Comparison of ENCODE assay signal across 7 cellular contexts in genomic region chr6:28940294-28940858, GRCh38. TPM values are rescaled to one million over a fixed set of nuclear protein-coding genes. Genes with fewer than 3 reads are reported as not detected.
A peak's percentile ranks its signal among the peaks of the same experiment; 100 is the strongest.
DNase-seq lines count a peak whose midpoint lies in the region; ATAC-seq and TF ChIP-seq lines count a peak whose summit lies in the region.

No MANE protein-coding gene starts in this region.

- intact Hi-C loops in upper lobe of right lung (cut with DNase I), result no loop called here

- no peaks in the 10 kb centered on the region for H3K27me3 Mint-ChIP-seq in natural killer cell treated with Interleukin-12 subunit alpha and Interleukin-12 subunit beta and Interleukin-15 and Interleukin-18, amount 100 ng/mL, for 72 hours

- H3K4me1 ChIP-seq in fibroblast of lung (ENCODE audit: control insufficient read depth, extremely low read depth, insufficient read depth, low read length) (peaks cover 3% of the 10 kb centered on the region), upper lobe of right lung (peaks cover 12% of the 10 kb centered on the region)

- H3K36me3 Mint-ChIP-seq in natural killer cell treated with Interleukin-12 subunit alpha and Interleukin-12 subunit beta and Interleukin-15 and Interleukin-18, amount 100 ng/mL, for 72 hours, result no peaks in the 10 kb centered on the region

- ATAC-seq in GM18511 (IDR thresholded peaks at IDR 0.05; ENCODE audit: unreplicated experiment), result peak; percentile 23
- peak; percentile 19 for ATAC-seq in HG02973 (IDR thresholded peaks at IDR 0.05; ENCODE audit: unreplicated experiment)
- ATAC-seq in natural killer cell treated with Interleukin-12 subunit alpha and Interleukin-12 subunit beta and Interleukin-15 and Interleukin-18, amount 100 ng/mL, for 72 hours, result peak; percentile 38 to 52
- ATAC-seq in upper lobe of right lung, result peak; percentile 43

- H3K79me2 ChIP-seq in fibroblast of lung (ENCODE audit: control insufficient read depth, insufficient read depth, low read length), result no peaks in the 10 kb centered on the region

- peaks cover 48 to 53% of the 10 kb centered on the region in 2 donors for H3K4me1 Mint-ChIP-seq in natural killer cell treated with Interleukin-12 subunit alpha and Interleukin-12 subunit beta and Interleukin-15 and Interleukin-18, amount 100 ng/mL, for 72 hours (ENCODE audit: low read depth in 2 of 2)

- peak overlapping the region; percentile 42 for H3K9ac ChIP-seq in fibroblast of lung (ENCODE audit: insufficient read depth, low read length)

- H3K36me3 ChIP-seq in fibroblast of lung (ENCODE audit: control insufficient read depth, insufficient read depth, low read length), result no peaks in the 10 kb centered on the region
- no peaks in the 10 kb centered on the region for H3K36me3 ChIP-seq in upper lobe of right lung

- DNase-seq in NCI-H69 (lab: John Stamatoyannopoulos, UW) (peak; percentile 83), fibroblast of lung (ENCODE audit: low read depth in 2 of 2) (no peak), upper lobe of right lung (no peak)
- peak; percentile 51 for DNase-seq in activated T-cell treated with anti-CD3 and anti-CD28 coated beads, Interleukin-2, amount 50 U/mL, for 1 hour
- DNase-seq in natural killer cell treated with Interleukin-12 subunit alpha and Interleukin-12 subunit beta and Interleukin-15 and Interleukin-18, amount 100 ng/mL, for 72 hours (ENCODE audit: low spot score), result no peak

- no peaks in the 10 kb centered on the region for H4K20me1 ChIP-seq in fibroblast of lung (ENCODE audit: control insufficient read depth, extremely low read depth, insufficient read depth, low read length)

- H3K4me3 ChIP-seq in fibroblast of lung (replicated peaks in 1 of 4; ENCODE audit: control extremely low read depth in 1 of 4, insufficient read depth in 1 of 4, low read depth in 3 of 4, low read length in 4 of 4) (peak overlapping the region; percentile 81 to 91 (median 86)), upper lobe of right lung (peak overlapping the region; percentile 65)

- no peaks in the 10 kb centered on the region for H3K9me3 Mint-ChIP-seq in natural killer cell treated with Interleukin-12 subunit alpha and Interleukin-12 subunit beta and Interleukin-15 and Interleukin-18, amount 100 ng/mL, for 72 hours

- peak overlapping the region; percentile 59 for H3K27ac ChIP-seq in fibroblast of lung (ENCODE audit: insufficient read depth, low read length)
- H3K27ac ChIP-seq in upper lobe of right lung, result peak overlapping the region; percentile 77

- H3K27ac Mint-ChIP-seq in natural killer cell treated with Interleukin-12 subunit alpha and Interleukin-12 subunit beta and Interleukin-15 and Interleukin-18, amount 100 ng/mL, for 72 hours, result peak overlapping the region; percentile 93 to 99

- TF ChIP-seq CTCF in fibroblast of lung (conservative IDR thresholded peaks at IDR 0.05 in 1 of 2, IDR thresholded peaks at IDR 0.05 in 1 of 2; ENCODE audit: low read depth in 1 of 2, low read length in 2 of 2) (no peak), upper lobe of right lung (IDR thresholded peaks at IDR 0.05) (no peak)

- H3K9me3 ChIP-seq in fibroblast of lung (ENCODE audit: control insufficient read depth, insufficient read depth, low read depth, low read length), result no peaks in the 10 kb centered on the region
- no peaks in the 10 kb centered on the region for H3K9me3 ChIP-seq in upper lobe of right lung

- H3K27me3 ChIP-seq in fibroblast of lung (ENCODE audit: control insufficient read depth, insufficient read depth, low read length) (no peaks in the 10 kb centered on the region), upper lobe of right lung (no peaks in the 10 kb centered on the region)

- H3K4me2 ChIP-seq in fibroblast of lung (ENCODE audit: extremely low read depth, insufficient read depth, low read length), result peak overlapping the region; percentile 93

- peak overlapping the region; percentile 97 for H2AFZ ChIP-seq in fibroblast of lung (ENCODE audit: low read length)

- H3K4me3 Mint-ChIP-seq in natural killer cell treated with Interleukin-12 subunit alpha and Interleukin-12 subunit beta and Interleukin-15 and Interleukin-18, amount 100 ng/mL, for 72 hours, result peak overlapping the region; percentile 97

RNA-seq across cellular contexts. Expression of gene TRIM27, which starts 16.6 kb away (rescaled TPM):
- total RNA-seq in fibroblast of lung, result 43.7 and 43.8 TPM in 2 replicates
- 42.1 and 42.7 TPM in 2 replicates for polyA plus RNA-seq in fibroblast of lung
- 28.5 and 33.6 TPM in 2 replicates for polyA plus RNA-seq in fibroblast of lung (2012)
- polyA minus RNA-seq in fibroblast of lung (ENCODE audit: low replicate concordance), result 17.3 and 28.3 TPM in 2 replicates
- total RNA-seq in natural killer cell treated with Interleukin-12 subunit alpha and Interleukin-12 subunit beta and Interleukin-15 and Interleukin-18, amount 100 ng/mL, for 72 hours, result 10 to 100 TPM; 49.1 to 74.0 TPM
- total RNA-seq in upper lobe of right lung, result 49.9 TPM

Comparison
In these comparisons a context has a peak if more than half of its experiments do, and no peak if none do; other contexts are left out.
1. DNase-seq: peak in NCI-H69 (single experiment) and activated T-cell treated with anti-CD3 and anti-CD28 coated beads, Interleukin-2, amount 50 U/mL, for 1 hour (single experiment); none in fibroblast of lung (0 of 2), natural killer cell treated with Interleukin-12 subunit alpha and Interleukin-12 subunit beta and Interleukin-15 and Interleukin-18, amount 100 ng/mL, for 72 hours (single experiment) and upper lobe of right lung (single experiment).
2. Peak in every context shown above with its lines, with median percentiles within 50 percentile points of each other: ATAC-seq.